ENCODE assay signal across 11 cellular contexts in genomic region chr7:70681111-70681846, GRCh38.
DNase-seq lines count a peak whose midpoint lies in the region; ATAC-seq and TF ChIP-seq lines count a peak whose summit lies in the region.
"Had no signal": no experiment of that assay in that cellular context is flagged by ENCODE, and none has a peak within 500 bp of the region (broad histone marks: within the 10 kb centered on the region; RNA-seq: fewer than 3 reads in every experiment).

No MANE protein-coding gene starts in this region.

- H3K9ac ChIP-seq in iPS-15b (ENCODE audit: low read depth, low read length), result no peak overlapping the region

- H3K9me2 ChIP-seq in DOHH2 (replicated peaks; ENCODE audit: control insufficient read depth, low read length), result no peaks in the 10 kb centered on the region

- TF ChIP-seq CTCF in AG09309 (IDR thresholded peaks at IDR 0.05; ENCODE audit: control insufficient read depth, insufficient read depth, low read depth, low read length, missing control alignments) (no peak), DOHH2 (IDR thresholded peaks at IDR 0.05; ENCODE audit: low read depth, low read length, poor library complexity, severe bottlenecking) (no peak), BE2C (IDR thresholded peaks at IDR 0.05; ENCODE audit: low read depth, low read length) (no peak)

- ATAC-seq in GM21360 (IDR thresholded peaks at IDR 0.05; ENCODE audit: unreplicated experiment) (no peak), GM21825 (IDR thresholded peaks at IDR 0.05; ENCODE audit: unreplicated experiment) (no peak)
- ATAC-seq: body of pancreas had no signal

- no peaks in the 10 kb centered on the region for H3F3A ChIP-seq in DOHH2 (ENCODE audit: control insufficient read depth, insufficient read depth)

- H3K4me3 ChIP-seq in AG09309 (ENCODE audit: control insufficient read depth, low read depth, low read length) (peak overlapping the region; percentile 8; the same call in 1 of the 2 replicates), DOHH2 (ENCODE audit: low read length) (peak overlapping the region; percentile 1; the same call in 1 of the 2 replicates), iPS-15b (ENCODE audit: low read depth, low read length) (peak overlapping the region; percentile 10), BE2C (ENCODE audit: low read depth, low read length) (no peak overlapping the region)
- H3K4me3 ChIP-seq: body of pancreas had no signal

- H3K9me3 ChIP-seq in DOHH2 (ENCODE audit: control insufficient read depth, insufficient read depth, low read length) (no peaks in the 10 kb centered on the region), iPS-15b (ENCODE audit: control insufficient read depth, insufficient read depth, low read length) (no peaks in the 10 kb centered on the region), BE2C (no peaks in the 10 kb centered on the region)
- H3K9me3 ChIP-seq: body of pancreas, Caco-2 had no signal

- H3K27ac ChIP-seq in DOHH2 (ENCODE audit: low read depth, low read length), result no peak overlapping the region
- H3K27ac ChIP-seq: body of pancreas had no signal

- H3K36me3 ChIP-seq in DOHH2 (ENCODE audit: control insufficient read depth, low read length), result no peaks in the 10 kb centered on the region
- H3K36me3 ChIP-seq in iPS-15b (ENCODE audit: control insufficient read depth, insufficient read depth, low read length), result no peaks in the 10 kb centered on the region
- H3K36me3 ChIP-seq in BE2C, result no peaks in the 10 kb centered on the region

- H3K4me2 ChIP-seq in DOHH2 (ENCODE audit: low read length), result peak overlapping the region; percentile 34

- H3K4me1 ChIP-seq in DOHH2 (ENCODE audit: control insufficient read depth, low read length) (peaks cover 6% of the 10 kb centered on the region), iPS-15b (ENCODE audit: control insufficient read depth, insufficient read depth, low read length) (peaks cover 12% of the 10 kb centered on the region), BE2C (no peaks in the 10 kb centered on the region)
- H3K4me1 ChIP-seq: body of pancreas, Caco-2 had no signal

- H3K79me2 ChIP-seq in DOHH2 (ENCODE audit: control insufficient read depth, low read length), result no peaks in the 10 kb centered on the region

- H4K20me1 ChIP-seq in DOHH2 (ENCODE audit: control insufficient read depth, insufficient read depth, low read depth, low read length), result no peaks in the 10 kb centered on the region

- H3K27me3 ChIP-seq in DOHH2 (ENCODE audit: control insufficient read depth, low read length), result no peaks in the 10 kb centered on the region
- peaks cover 56% of the 10 kb centered on the region for H3K27me3 ChIP-seq in iPS-15b (ENCODE audit: control insufficient read depth, insufficient read depth, low read length)
- H3K27me3 ChIP-seq in BE2C, result no peaks in the 10 kb centered on the region
- H3K27me3 ChIP-seq: body of pancreas had no signal

- DNase-seq in AG09309 (ENCODE audit: low read depth) (no peak), NCI-H69 (lab: John Stamatoyannopoulos, UW) (peak; percentile 84), BE2C (no peak)
- no peak for DNase-seq in stimulated activated CD4-positive, alpha-beta T cell treated with anti-CD3 and anti-CD28 coated beads, Interleukin-2, amount 100 ng/mL, for 48 hours
- DNase-seq: activated CD8-positive, alpha-beta memory T cell treated with anti-CD3 and anti-CD28 coated beads, Interleukin-2, amount 50 U/mL, for 48 hours; body of pancreas; Caco-2 had no signal
